In the genomic region with DNA sequence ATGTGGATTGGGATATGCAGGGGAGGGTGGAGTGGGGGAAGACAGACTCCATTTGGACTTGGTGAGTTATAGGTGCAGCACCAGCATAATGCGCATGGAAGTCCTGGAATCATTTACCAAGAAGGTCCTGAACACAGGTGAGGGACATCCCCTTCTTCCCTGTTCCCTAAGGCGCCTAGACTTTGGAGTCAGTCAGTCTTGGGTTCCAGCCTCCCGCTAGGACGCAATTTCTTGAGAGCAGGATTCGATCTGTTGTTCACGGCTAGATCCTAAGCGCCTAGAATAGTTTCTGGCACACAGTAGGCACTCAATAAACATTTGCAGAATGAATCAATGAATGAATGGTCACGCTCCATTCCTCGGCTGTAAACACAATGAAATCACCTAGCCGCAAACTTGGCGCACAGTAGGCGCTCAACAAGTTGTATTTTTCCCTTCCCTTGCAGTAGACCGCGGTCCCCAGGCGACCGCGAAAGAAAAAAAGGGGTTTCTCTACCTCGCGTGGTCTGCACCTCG, we compare ENCODE assay signal across 8 cellular contexts. TPM values are rescaled to one million over a fixed set of nuclear protein-coding genes. Genes with fewer than 3 reads are reported as not detected.
DNase-seq lines count a peak whose midpoint lies in the region; ATAC-seq and TF ChIP-seq lines count a peak whose summit lies in the region.

No MANE protein-coding gene starts in this region.

- intact Hi-C loops in mammary epithelial cell (cut with micrococcal nuclease): loop anchor here (5.0 kb wide), 1 partner anchor 540 kb away; no protein-coding TSS in a partner anchor

- H3K27me3 ChIP-seq in mammary epithelial cell (ENCODE audit: insufficient read depth, low read length) (no peaks in the 10 kb centered on the region), muscle layer of duodenum (ENCODE audit: low read depth, low read length) (peaks cover 7% of the 10 kb centered on the region)

- no peak for ATAC-seq in GM21360 (IDR thresholded peaks at IDR 0.05; ENCODE audit: unreplicated experiment)

- H3K9me3 ChIP-seq in mammary epithelial cell (replicated peaks; ENCODE audit: insufficient read depth, low read length) (no peaks in the 10 kb centered on the region), muscle layer of duodenum (ENCODE audit: control insufficient read depth in 1 of 2, low read length in 2 of 2) (no peaks in the 10 kb centered on the region)

- CTCF ChIA-PET in HEK293T (lab: Yijun Ruan, JAX): no interaction called here
- CTCF ChIA-PET in mammary epithelial cell (lab: Charles Lee; ENCODE audit: low non-redundant PET): no interaction called here

- H3K79me2 ChIP-seq in mammary epithelial cell (ENCODE audit: insufficient read depth, low read length): peaks cover 51% of the 10 kb centered on the region

- POLR2A ChIA-PET in HEK293T (lab: Yijun Ruan, JAX): interaction anchor here (1.9 kb wide), 1 partner anchor 22 kb away, joined by 8 read pairs; no protein-coding TSS in a partner anchor

- peak overlapping the region; percentile 98 for H3K4me2 ChIP-seq in mammary epithelial cell (ENCODE audit: insufficient read depth, low read depth, low read length)

- H3K36me3 ChIP-seq in mammary epithelial cell (ENCODE audit: insufficient read depth, low read length): no peaks in the 10 kb centered on the region
- no peaks in the 10 kb centered on the region for H3K36me3 ChIP-seq in muscle layer of duodenum (ENCODE audit: control insufficient read depth in 1 of 2, insufficient read depth in 2 of 2, low read length in 2 of 2)

- H3K4me1 ChIP-seq in mammary epithelial cell (ENCODE audit: insufficient read depth, low read length) (peaks cover 16% of the 10 kb centered on the region), muscle layer of duodenum (ENCODE audit: control insufficient read depth in 1 of 2, insufficient read depth in 2 of 2, low read length in 2 of 2) (peaks cover 5 to 7% of the 10 kb centered on the region in 2 donors)

- H3K27ac ChIP-seq in mammary epithelial cell (ENCODE audit: insufficient read depth, low read depth, low read length): peak overlapping the region; percentile 44
- H3K27ac ChIP-seq in muscle layer of duodenum (ENCODE audit: low read length): no peak overlapping the region

- in situ Hi-C loops in mammary epithelial cell (cut with MboI; ENCODE audit: low sequenced_read_pairs in 2 of 2): no loop called here

- TF ChIP-seq CTCF in AG09309 (IDR thresholded peaks at IDR 0.05; ENCODE audit: control insufficient read depth, insufficient read depth, low read depth, low read length, missing control alignments) (no peak), mammary epithelial cell (conservative IDR thresholded peaks at IDR 0.05 in 1 of 2, IDR thresholded peaks at IDR 0.05 in 1 of 2; ENCODE audit: extremely low read depth in 1 of 2, insufficient read depth in 1 of 2, low read depth in 1 of 2, low read length in 2 of 2) (no peak)

- peak overlapping the region; percentile 94 for H2AFZ ChIP-seq in mammary epithelial cell (ENCODE audit: low read depth, low read length)

- H3K9ac ChIP-seq in mammary epithelial cell (ENCODE audit: insufficient read depth, low read length): peak overlapping the region; percentile 43

- H4K20me1 ChIP-seq in mammary epithelial cell (ENCODE audit: insufficient read depth, low read length): no peaks in the 10 kb centered on the region

- dilution Hi-C loops in mammary epithelial cell (cut with HindIII; ENCODE audit: low sequenced_read_pairs): no loop called here

- no peak for DNase-seq in AG09309 (ENCODE audit: low read depth)
- no peak for DNase-seq in HEK293T (ENCODE audit: extremely low spot score)
- peak; percentile 39 for DNase-seq in mammary epithelial cell
- DNase-seq in ureter (ENCODE audit: low spot score): no peak
- DNase-seq in DMS79 (lab: John Stamatoyannopoulos, UW): no peak
- no peak for DNase-seq in nucleus accumbens (lab: John Stamatoyannopoulos, UW)

- peak overlapping the region; percentile 76 for H3K4me3 ChIP-seq in AG09309 (ENCODE audit: control insufficient read depth, low read depth, low read length)
- H3K4me3 ChIP-seq in mammary epithelial cell (replicated peaks in 1 of 3; ENCODE audit: insufficient read depth in 1 of 3, low read depth in 2 of 3, low read length in 3 of 3): peak overlapping the region; percentile 63 to 94 (median 94)
- H3K4me3 ChIP-seq in muscle layer of duodenum (ENCODE audit: low read depth in 1 of 2, low read length in 2 of 2): peak overlapping the region; percentile 62 to 89

- BruUV-seq in mammary epithelial cell (replicated peaks; lab: Mats Ljungman, UMichigan): no TSS peak

- WGBS in mammary epithelial cell (ENCODE audit: low coverage, missing lambda C conversion rate): 36% methylated on average over 15 of the region's 20 CpGs

TF ChIP-seq in HEK293T, 16 proteins besides CTCF, POLR2A, EP300 and RAD21:
- TF ChIP-seq ZNF384 (IDR thresholded peaks at IDR 0.05): no peak
- TF ChIP-seq TARDBP (IDR thresholded peaks at IDR 0.05): 0 out of 2 replicates have a peak, but pooled peaks have one; percentile 48
- TF ChIP-seq L3MBTL2 (conservative IDR thresholded peaks at IDR 0.05): peak; percentile 96

RNA-seq across cellular contexts. Expression of a gene that starts 1.0 kb away (rescaled TPM):
- total RNA-seq in mammary epithelial cell: 10 to 100 TPM; 83.0 to 95.0 TPM
- 104 TPM for polyA plus RNA-seq in mammary epithelial cell
- polyA minus RNA-seq in mammary epithelial cell: 227 TPM
- 51.9 TPM for total RNA-seq in ureter
